Comparison of ENCODE assay signal across 8 cellular contexts in the genomic region with DNA sequence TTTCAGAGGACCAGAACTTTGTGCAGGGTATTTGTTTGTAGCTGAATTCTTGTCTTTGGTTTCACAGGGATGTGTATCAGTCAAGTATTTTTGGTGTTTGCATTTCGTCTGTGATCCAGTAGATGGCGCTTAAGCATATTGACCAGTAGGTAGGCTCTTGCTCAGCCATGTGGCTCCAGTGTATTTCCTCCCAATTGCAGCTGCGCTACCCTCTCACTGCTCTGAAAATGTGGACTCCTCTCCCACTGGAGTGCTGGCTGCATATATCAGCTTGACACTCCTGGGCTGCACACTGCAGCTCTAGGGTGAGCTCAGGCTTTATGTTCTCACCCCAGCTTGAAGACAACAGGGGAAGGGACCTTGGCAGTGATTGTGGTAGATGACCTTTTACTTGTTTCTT.
DNase-seq lines count a peak whose midpoint lies in the region; ATAC-seq and TF ChIP-seq lines count a peak whose summit lies in the region.

No MANE protein-coding gene starts in this region.

- no peaks in the 10 kb centered on the region for H3K9me3 Mint-ChIP-seq in activated CD8-positive, alpha-beta T cell treated with anti-CD3 and anti-CD28 coated beads for 36 hours
- no peaks in the 10 kb centered on the region for H3K9me3 Mint-ChIP-seq in activated CD8-positive, alpha-beta T cell treated with anti-CD3 and anti-CD28 coated beads, Interleukin-2, amount 10 ng/mL, durations not matched to agents 7 days and 5 days (ENCODE audit: insufficient read depth)
- H3K9me3 Mint-ChIP-seq in activated naive CD8-positive, alpha-beta T cell treated with anti-CD3 and anti-CD28 coated beads, Interleukin-2, amount 50 U/mL, for 24 hours, result peaks cover 3% of the 10 kb centered on the region

- POLR2A ChIA-PET in activated CD8-positive, alpha-beta T cell treated with anti-CD3 and anti-CD28 coated beads for 36 hours (lab: Charles Lee), result interaction anchor here (0.6 kb wide), 1 partner anchor 239 kb away, joined by 5 read pairs; no protein-coding TSS in a partner anchor
- POLR2A ChIA-PET in activated CD8-positive, alpha-beta T cell treated with anti-CD3 and anti-CD28 coated beads, Interleukin-2, amount 10 ng/mL, durations not matched to agents 7 days and 5 days (lab: Charles Lee), result no interaction called here
- POLR2A ChIA-PET in Panc1 (lab: Charles Lee), result no interaction called here

- BruUV-seq in Panc1 (replicated peaks; lab: Mats Ljungman, UMichigan), result no TSS peak

- peak; percentile 10 for DNase-seq in activated CD8-positive, alpha-beta T cell treated with anti-CD3 and anti-CD28 coated beads for 36 hours
- no peak for DNase-seq in activated CD8-positive, alpha-beta T cell treated with anti-CD3 and anti-CD28 coated beads, Interleukin-2, amount 10 ng/mL, durations not matched to agents 7 days and 5 days
- DNase-seq in HT1080 (ENCODE audit: low read depth) (peak; percentile 58), Panc1 (ENCODE audit: low read depth, low spot score) (peak; percentile 24), fibroblast of pulmonary artery (ENCODE audit: low read depth) (peak; percentile 73), smooth muscle cell of the brain vasculature (ENCODE audit: low read depth, low spot score) (peak; percentile 36)
- no peak for DNase-seq in activated naive CD8-positive, alpha-beta T cell treated with anti-CD3 and anti-CD28 coated beads, Interleukin-2, amount 50 U/mL, for 24 hours

- peak; percentile 53 for TF ChIP-seq CTCF in activated CD8-positive, alpha-beta T cell treated with anti-CD3 and anti-CD28 coated beads for 36 hours (IDR thresholded peaks at IDR 0.05)
- TF ChIP-seq CTCF in Panc1 (IDR thresholded peaks at IDR 0.05), result peak; percentile 55
- peak; percentile 83 for TF ChIP-seq CTCF in fibroblast of pulmonary artery (IDR thresholded peaks at IDR 0.05; ENCODE audit: low read length, missing control alignments)

- no peaks in the 10 kb centered on the region for H3K4me1 Mint-ChIP-seq in activated CD8-positive, alpha-beta T cell treated with anti-CD3 and anti-CD28 coated beads for 36 hours (ENCODE audit: low read depth)
- no peaks in the 10 kb centered on the region for H3K4me1 Mint-ChIP-seq in activated CD8-positive, alpha-beta T cell treated with anti-CD3 and anti-CD28 coated beads, Interleukin-2, amount 10 ng/mL, durations not matched to agents 7 days and 5 days (ENCODE audit: low read depth)
- no peaks in the 10 kb centered on the region for H3K4me1 Mint-ChIP-seq in activated naive CD8-positive, alpha-beta T cell treated with anti-CD3 and anti-CD28 coated beads, Interleukin-2, amount 50 U/mL, for 24 hours

- H3K9me3 ChIP-seq in Panc1 (ENCODE audit: control insufficient read depth, insufficient read depth, low read depth, low read length), result no peaks in the 10 kb centered on the region

- H3K4me3 ChIP-seq in Panc1 (ENCODE audit: low read depth in 2 of 2, low read length in 2 of 2), result no peak overlapping the region
- no peak overlapping the region for H3K4me3 ChIP-seq in fibroblast of pulmonary artery (replicated peaks; ENCODE audit: low read depth, low read length)

- no peaks in the 10 kb centered on the region for H3K27me3 ChIP-seq in Panc1 (ENCODE audit: control insufficient read depth, insufficient read depth, low read length)

- no peak overlapping the region for H3K4me3 Mint-ChIP-seq in activated CD8-positive, alpha-beta T cell treated with anti-CD3 and anti-CD28 coated beads for 36 hours
- H3K4me3 Mint-ChIP-seq in activated CD8-positive, alpha-beta T cell treated with anti-CD3 and anti-CD28 coated beads, Interleukin-2, amount 10 ng/mL, durations not matched to agents 7 days and 5 days, result no peak overlapping the region
- no peak overlapping the region for H3K4me3 Mint-ChIP-seq in activated naive CD8-positive, alpha-beta T cell treated with anti-CD3 and anti-CD28 coated beads, Interleukin-2, amount 50 U/mL, for 24 hours

- H3K36me3 ChIP-seq in Panc1 (ENCODE audit: control insufficient read depth, insufficient read depth, low read length), result no peaks in the 10 kb centered on the region

- CTCF ChIA-PET in activated CD8-positive, alpha-beta T cell treated with anti-CD3 and anti-CD28 coated beads for 36 hours (lab: Charles Lee), result interaction anchor here (0.9 to 1.2 kb wide), 3 partner anchors 10 to 22 kb away, joined by 3 to 4 read pairs (median 3); no protein-coding TSS in a partner anchor
- CTCF ChIA-PET in activated CD8-positive, alpha-beta T cell treated with anti-CD3 and anti-CD28 coated beads, Interleukin-2, amount 10 ng/mL, durations not matched to agents 7 days and 5 days (lab: Charles Lee), result interaction anchor here (0.9 kb wide), 1 partner anchor 254 kb away, joined by 3 read pairs; no protein-coding TSS in a partner anchor
- CTCF ChIA-PET in Panc1 (lab: Charles Lee), result interaction anchor here (0.6 kb wide), 1 partner anchor 19 kb away, joined by 3 read pairs; no protein-coding TSS in a partner anchor

- H3K27ac Mint-ChIP-seq in activated CD8-positive, alpha-beta T cell treated with anti-CD3 and anti-CD28 coated beads for 36 hours, result no peak overlapping the region
- H3K27ac Mint-ChIP-seq in activated CD8-positive, alpha-beta T cell treated with anti-CD3 and anti-CD28 coated beads, Interleukin-2, amount 10 ng/mL, durations not matched to agents 7 days and 5 days, result no peak overlapping the region
- no peak overlapping the region for H3K27ac Mint-ChIP-seq in activated naive CD8-positive, alpha-beta T cell treated with anti-CD3 and anti-CD28 coated beads, Interleukin-2, amount 50 U/mL, for 24 hours

- no peaks in the 10 kb centered on the region for H3K27me3 Mint-ChIP-seq in activated CD8-positive, alpha-beta T cell treated with anti-CD3 and anti-CD28 coated beads for 36 hours
- no peaks in the 10 kb centered on the region for H3K27me3 Mint-ChIP-seq in activated CD8-positive, alpha-beta T cell treated with anti-CD3 and anti-CD28 coated beads, Interleukin-2, amount 10 ng/mL, durations not matched to agents 7 days and 5 days (ENCODE audit: low read depth)
- no peaks in the 10 kb centered on the region for H3K27me3 Mint-ChIP-seq in activated naive CD8-positive, alpha-beta T cell treated with anti-CD3 and anti-CD28 coated beads, Interleukin-2, amount 50 U/mL, for 24 hours

- intact Hi-C loops in activated CD8-positive, alpha-beta T cell treated with anti-CD3 and anti-CD28 coated beads for 36 hours (cut with micrococcal nuclease), result no loop called here
- intact Hi-C loops in Panc1 (cut with micrococcal nuclease; ENCODE audit: unreplicated experiment), result no loop called here

- no peaks in the 10 kb centered on the region for H3K36me3 Mint-ChIP-seq in activated CD8-positive, alpha-beta T cell treated with anti-CD3 and anti-CD28 coated beads for 36 hours (ENCODE audit: low read depth)
- no peaks in the 10 kb centered on the region for H3K36me3 Mint-ChIP-seq in activated CD8-positive, alpha-beta T cell treated with anti-CD3 and anti-CD28 coated beads, Interleukin-2, amount 10 ng/mL, durations not matched to agents 7 days and 5 days (ENCODE audit: low read depth)
- no peaks in the 10 kb centered on the region for H3K36me3 Mint-ChIP-seq in activated naive CD8-positive, alpha-beta T cell treated with anti-CD3 and anti-CD28 coated beads, Interleukin-2, amount 50 U/mL, for 24 hours (ENCODE audit: low read depth)

- ATAC-seq in activated CD8-positive, alpha-beta T cell treated with anti-CD3 and anti-CD28 coated beads for 36 hours, result no peak
- ATAC-seq in activated CD8-positive, alpha-beta T cell treated with anti-CD3 and anti-CD28 coated beads, Interleukin-2, amount 10 ng/mL, durations not matched to agents 7 days and 5 days, result no peak
- ATAC-seq in GM21786 (IDR thresholded peaks at IDR 0.05; ENCODE audit: unreplicated experiment) (peak; percentile 91), Panc1 (peak; percentile 66)
- ATAC-seq in activated naive CD8-positive, alpha-beta T cell treated with anti-CD3 and anti-CD28 coated beads, Interleukin-2, amount 50 U/mL, for 24 hours, result no peak

- no peaks in the 10 kb centered on the region for H3K4me1 ChIP-seq in Panc1 (ENCODE audit: control insufficient read depth, insufficient read depth, low read length)

- in situ Hi-C loops in Panc1 (cut with HindIII; ENCODE audit: low pct_unique_long_range_greater_than_20kb, low sequenced_read_pairs), result no loop called here

- no peak overlapping the region for H3K27ac ChIP-seq in Panc1 (ENCODE audit: low read length)

Comparison
In these comparisons a context has a peak if more than half of its experiments do, and no peak if none do; other contexts are left out.
1. DNase-seq: peak in activated CD8-positive, alpha-beta T cell treated with anti-CD3 and anti-CD28 coated beads for 36 hours (single experiment), HT1080 (single experiment), Panc1 (single experiment), fibroblast of pulmonary artery (single experiment) and smooth muscle cell of the brain vasculature (single experiment); none in activated CD8-positive, alpha-beta T cell treated with anti-CD3 and anti-CD28 coated beads, Interleukin-2, amount 10 ng/mL, durations not matched to agents 7 days and 5 days (single experiment) and activated naive CD8-positive, alpha-beta T cell treated with anti-CD3 and anti-CD28 coated beads, Interleukin-2, amount 50 U/mL, for 24 hours (single experiment).
2. ATAC-seq: peak in GM21786 (single experiment) and Panc1 (single experiment); none in activated CD8-positive, alpha-beta T cell treated with anti-CD3 and anti-CD28 coated beads for 36 hours (single experiment), activated CD8-positive, alpha-beta T cell treated with anti-CD3 and anti-CD28 coated beads, Interleukin-2, amount 10 ng/mL, durations not matched to agents 7 days and 5 days (single experiment) and activated naive CD8-positive, alpha-beta T cell treated with anti-CD3 and anti-CD28 coated beads, Interleukin-2, amount 50 U/mL, for 24 hours (single experiment).
3. Peak in every context shown above with its lines, with median percentiles within 50 percentile points of each other: CTCF ChIP-seq.